Comparison of ENCODE assay signal across 1 cellular context in genomic region chr2:231672617-231673347, GRCh38.
TF ChIP-seq lines count a peak whose summit lies in the region.

No MANE protein-coding gene starts in this region.

TF ChIP-seq in GM12878, 131 proteins besides CTCF, POLR2A, EP300 and RAD21 (continued from another document and continues in another):
- TF ChIP-seq MLLT1 (IDR thresholded peaks at IDR 0.05) (0 out of 2 replicates have a peak, but pooled peaks have one; percentile 8), SMAD1 (IDR thresholded peaks at IDR 0.05; ENCODE audit: low read depth, partially characterized antibody) (peak; percentile 27), MEF2B (IDR thresholded peaks at IDR 0.05; ENCODE audit: partially characterized antibody, poor library complexity, severe bottlenecking) (peak; percentile 100), FOS (IDR thresholded peaks at IDR 0.05; ENCODE audit: borderline replicate concordance, extremely low read depth, insufficient read length) (no peak), SMAD5 (IDR thresholded peaks at IDR 0.05; ENCODE audit: low read depth) (0 out of 2 replicates have a peak, but pooled peaks have one; percentile 54), GABPA (IDR thresholded peaks at IDR 0.05; ENCODE audit: low read depth) (no peak), CREB1 (IDR thresholded peaks at IDR 0.05; ENCODE audit: low read depth) (no peak), RB1 (IDR thresholded peaks at IDR 0.05; ENCODE audit: borderline replicate concordance) (no peak; the same call in 1 of the 2 replicates), ZBTB11 (CRISPR knock-in tag; IDR thresholded peaks at IDR 0.05) (no peak), IRF4 (IDR thresholded peaks at IDR 0.05; ENCODE audit: low read depth, low read length) (peak; percentile 13; the same call in 1 of the 2 replicates), HDAC6 (IDR thresholded peaks at IDR 0.05; ENCODE audit: unreplicated experiment) (no peak), BCL3 (IDR thresholded peaks at IDR 0.05; ENCODE audit: borderline replicate concordance, insufficient read depth, low read depth, low read length, poor library complexity, severe bottlenecking) (peak; percentile 73), SUZ12 (IDR thresholded peaks at IDR 0.05; ENCODE audit: unreplicated experiment) (no peak), CHD1 (IDR thresholded peaks at IDR 0.05; ENCODE audit: low read depth, low read length) (no peak), NRF1 (conservative IDR thresholded peaks at IDR 0.05; ENCODE audit: low read depth, low read length) (no peak), CHD2 (IDR thresholded peaks at IDR 0.05; ENCODE audit: borderline replicate concordance, low read depth, low read length) (no peak; the same call in 1 of the 2 replicates), IRF5 (IDR thresholded peaks at IDR 0.05; ENCODE audit: borderline replicate concordance) (no peak), CBX5 (IDR thresholded peaks at IDR 0.05; ENCODE audit: low read depth) (no peak), LARP7 (IDR thresholded peaks at IDR 0.05) (peak; percentile 99), TAF1 (IDR thresholded peaks at IDR 0.05; ENCODE audit: borderline replicate concordance, low read depth, low read length) (peak; percentile 42; the same call in 1 of the 2 replicates), CEBPB (IDR thresholded peaks at IDR 0.05; ENCODE audit: borderline replicate concordance in 1 of 2, low read depth in 2 of 2, low read length in 2 of 2) (no peak), MXI1 (IDR thresholded peaks at IDR 0.05; ENCODE audit: low read depth, low read length) (0 out of 2 replicates have a peak, but pooled peaks have one; percentile 34), GATAD2B (conservative IDR thresholded peaks at IDR 0.05; ENCODE audit: low read depth) (peak; percentile 97), MYB (IDR thresholded peaks at IDR 0.05; ENCODE audit: borderline replicate concordance, low read depth, low read length) (no peak), BACH1 (IDR thresholded peaks at IDR 0.05; ENCODE audit: borderline replicate concordance) (peak; percentile 61), PBX3 (IDR thresholded peaks at IDR 0.05; ENCODE audit: insufficient replicate concordance, low read depth, low read length) (peak; percentile 54), CBX3 (IDR thresholded peaks at IDR 0.05; ENCODE audit: borderline replicate concordance, low read depth) (no peak), FOXM1 (IDR thresholded peaks at IDR 0.05; ENCODE audit: low read depth, low read length) (no peak), SREBF2 (IDR thresholded peaks at IDR 0.05; ENCODE audit: low read length) (no peak), STAT1 (conservative IDR thresholded peaks at IDR 0.05) (no peak), STAT3 (IDR thresholded peaks at IDR 0.05; ENCODE audit: low read depth, low read length) (no peak), POLR2AphosphoS5 (IDR thresholded peaks at IDR 0.05; ENCODE audit: low read length) (peak; percentile 70), POU2F2 (IDR thresholded peaks at IDR 0.05; ENCODE audit: borderline replicate concordance, low read depth, low read length) (peak; percentile 67; the same call in 2 of the 3 replicates), NR2F1 (conservative IDR thresholded peaks at IDR 0.05) (peak; percentile 35; the same call in 1 of the 2 replicates), ZBTB4 (CRISPR knock-in tag; IDR thresholded peaks at IDR 0.05) (no peak), ZNF622 (IDR thresholded peaks at IDR 0.05) (no peak), DPF2 (IDR thresholded peaks at IDR 0.05) (peak; percentile 83; the same call in 1 of the 2 replicates), NBN (IDR thresholded peaks at IDR 0.05) (peak; percentile 93), SKIL (IDR thresholded peaks at IDR 0.05; ENCODE audit: low read depth, poor library complexity, severe bottlenecking) (peak; percentile 100), PAX8 (IDR thresholded peaks at IDR 0.05) (no peak), SPI1 (IDR thresholded peaks at IDR 0.05; ENCODE audit: borderline replicate concordance, insufficient read depth, low read depth, low read length) (no peak), E2F8 (IDR thresholded peaks at IDR 0.05; ENCODE audit: low read depth, partially characterized antibody) (no peak)
